Comparison of ENCODE assay signal across 1 cellular context in the genomic region with DNA sequence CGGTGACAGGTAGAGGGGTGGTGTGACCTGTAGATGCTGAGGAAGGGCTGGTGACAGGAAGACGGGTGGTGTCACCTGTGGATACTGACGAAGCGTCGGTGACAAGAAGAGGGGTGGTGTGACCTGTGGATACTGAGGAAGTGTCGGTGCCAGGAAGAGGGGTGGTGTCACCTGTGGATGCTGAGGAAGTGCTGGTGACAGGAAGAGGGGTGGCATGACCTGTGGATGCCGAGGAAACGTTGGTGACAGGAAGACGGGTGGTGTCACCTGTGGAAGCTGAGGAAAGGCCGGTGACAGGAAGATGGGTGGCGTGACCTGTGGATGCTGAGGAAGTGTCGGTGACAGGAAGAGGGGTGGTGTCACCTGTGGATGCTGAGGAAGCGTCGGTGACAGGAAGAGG.
TF ChIP-seq lines count a peak whose summit lies in the region.
"Not testable (repeated sequence)": the region's sequence is repeated elsewhere in the genome, so short reads cannot be mapped to it uniquely, and the experiment has no call there.

No MANE protein-coding gene starts in this region.

TF ChIP-seq in HepG2, 621 proteins besides CTCF, POLR2A, EP300 and RAD21:
- peak; percentile 49; the same call in 1 of the 2 replicates for TF ChIP-seq CREB1 (IDR thresholded peaks at IDR 0.05)
- not testable (repeated sequence) for TF ChIP-seq CREB1 (CRISPR knock-in tag; IDR thresholded peaks at IDR 0.05)
TF ChIP-seq in HepG2: peak in this region for 1; not testable (repeated sequence) for 620.
